ENCODE assay signal across 20 cellular contexts in genomic region chr7:77991656-77992055, GRCh38.
"Had no signal": no experiment of that assay in that cellular context is flagged by ENCODE, and none has a peak within 500 bp of the region (broad histone marks: within the 10 kb centered on the region; RNA-seq: fewer than 3 reads in every experiment).

No MANE protein-coding gene starts in this region.

- H3K27me3 ChIP-seq: ascending aorta, cardiac muscle cell, MG63 had no signal

- H3K9me3 ChIP-seq: ascending aorta, MG63 had no signal

- H3K27ac ChIP-seq: ascending aorta, cardiac muscle cell had no signal

- ATAC-seq: activated CD4-positive, CD25-positive, alpha-beta regulatory T cell treated with anti-CD3 and anti-CD28 coated beads, Interleukin-2, amount 50 U/mL, for 24 hours; activated CD8-positive, alpha-beta T cell treated with anti-CD3 and anti-CD28 coated beads for 36 hours; activated T-cell treated with anti-CD3 and anti-CD28 coated beads, Interleukin-2, amount 50 U/mL, for 72 hours had no signal

- H3K36me3 ChIP-seq: ascending aorta, cardiac muscle cell, MG63 had no signal

- H3K4me1 ChIP-seq: ascending aorta had no signal

- DNase-seq: activated CD4-positive, alpha-beta T cell treated with anti-CD3 and anti-CD28 coated beads for 4 hours; activated CD8-positive, alpha-beta memory T cell treated with anti-CD3 and anti-CD28 coated beads, Interleukin-2, amount 50 U/mL, for 4 hours; activated CD8-positive, alpha-beta T cell treated with anti-CD3 and anti-CD28 coated beads for 36 hours; activated naive CD4-positive, alpha-beta T cell treated with anti-CD3 and anti-CD28 coated beads, Interleukin-2, amount 50 U/mL, for 16 hours; activated naive CD8-positive, alpha-beta T cell treated with anti-CD3 and anti-CD28 coated beads, Interleukin-2, amount 10 ng/mL, durations not matched to agents 7 days and 5 days; activated T-cell treated with anti-CD3 and anti-CD28 coated beads, Interleukin-2, amount 50 U/mL, for 72 hours; amniotic stem cell; MG63; MV-4-11; NCI-H1092 treated with DMSO at 0.1 percent for 48 hours; NCI-H1417 treated with DMSO at 0.1 percent for 48 hours; NCI-H1694 treated with DMSO at 0.1 percent for 48 hours; NCI-H2029 treated with DMSO at 0.1 percent for 48 hours; NCI-H446 treated with DMSO at 0.1 percent for 48 hours; NCI-H524 treated with DMSO at 0.1 percent for 48 hours; NCI-H748 treated with DMSO at 0.1 percent for 48 hours; NK-92 treated with Interleukin-12 subunit alpha and Interleukin-12 subunit beta, amount 100 ng/mL, for 24 hours had no signal

- H3K4me3 ChIP-seq: ascending aorta, cardiac muscle cell, MG63 had no signal
